In genomic region chr1:58546520-58547308, GRCh38 we compare ENCODE assay signal across 1 cellular context.
TF ChIP-seq lines count a peak whose summit lies in the region.

TSS of gene OMA1 (minus strand) at chr1:58546726. CDS start at chr1:58539294, 7,432 bp downstream.

TF ChIP-seq in HepG2, 621 proteins besides CTCF, POLR2A, EP300 and RAD21 (continued from another document and continues in another):
- TF ChIP-seq MLXIP (CRISPR knock-in tag; IDR thresholded peaks at IDR 0.05; ENCODE audit: borderline replicate concordance) (no peak), ZNF225 (CRISPR knock-in tag; IDR thresholded peaks at IDR 0.05) (no peak; the same call in 1 of the 2 replicates), ZEB1 (IDR thresholded peaks at IDR 0.05; ENCODE audit: insufficient replicate concordance, low read depth) (no peak), ZNF501 (CRISPR knock-in tag; IDR thresholded peaks at IDR 0.05) (peak; percentile 37; the same call in 1 of the 2 replicates), SOX6 (IDR thresholded peaks at IDR 0.05) (no peak), SOX6 (CRISPR knock-in tag; IDR thresholded peaks at IDR 0.05) (peak; percentile 58), PPARG (CRISPR knock-in tag; conservative IDR thresholded peaks at IDR 0.05) (no peak), HBP1 (CRISPR knock-in tag; IDR thresholded peaks at IDR 0.05; ENCODE audit: low read depth) (no peak), MAFF (IDR thresholded peaks at IDR 0.05; ENCODE audit: low read depth, low read length) (no peak), ZNF468 (CRISPR knock-in tag; IDR thresholded peaks at IDR 0.05) (no peak), ZNF713 (CRISPR knock-in tag; IDR thresholded peaks at IDR 0.05) (no peak), TCF7L2 (IDR thresholded peaks at IDR 0.05; ENCODE audit: low read depth, low read length) (no peak), AKNA (CRISPR knock-in tag; IDR thresholded peaks at IDR 0.05; ENCODE audit: borderline replicate concordance) (no peak), MEF2D (CRISPR knock-in tag; IDR thresholded peaks at IDR 0.05) (no peak), REXO4 (CRISPR knock-in tag; IDR thresholded peaks at IDR 0.05; ENCODE audit: borderline replicate concordance) (no peak), ZNF746 (CRISPR knock-in tag; IDR thresholded peaks at IDR 0.05) (no peak), RBFOX2 (IDR thresholded peaks at IDR 0.05; ENCODE audit: low read depth, low read length) (peak; percentile 86), KAT2B (IDR thresholded peaks at IDR 0.05; ENCODE audit: borderline replicate concordance, low read depth, low read length) (no peak), NPAS2 (CRISPR knock-in tag; IDR thresholded peaks at IDR 0.05; ENCODE audit: borderline replicate concordance) (no peak), RFX3 (CRISPR knock-in tag; IDR thresholded peaks at IDR 0.05) (no peak), CCDC6 (CRISPR knock-in tag; IDR thresholded peaks at IDR 0.05) (no peak), ZNF589 (CRISPR knock-in tag; conservative IDR thresholded peaks at IDR 0.05) (no peak), PAWR (CRISPR knock-in tag; IDR thresholded peaks at IDR 0.05; ENCODE audit: borderline replicate concordance) (no peak), ONECUT2 (CRISPR knock-in tag; IDR thresholded peaks at IDR 0.05) (0 out of 2 replicates have a peak, but pooled peaks have one; percentile 47), TCF7 (IDR thresholded peaks at IDR 0.05; ENCODE audit: low read depth) (no peak), ZNF891 (CRISPR knock-in tag; IDR thresholded peaks at IDR 0.05) (no peak), RBM22 (optimal IDR thresholded peaks at IDR 0.05; ENCODE audit: low read length) (no peak), SATB2 (CRISPR knock-in tag; IDR thresholded peaks at IDR 0.05) (no peak), HDAC1 (CRISPR knock-in tag; IDR thresholded peaks at IDR 0.05) (peak; percentile 75; the same call in 1 of the 2 replicates), ZNF678 (CRISPR knock-in tag; IDR thresholded peaks at IDR 0.05) (no peak), MTERF4 (CRISPR knock-in tag; IDR thresholded peaks at IDR 0.05) (no peak), ZNF75D (CRISPR knock-in tag; IDR thresholded peaks at IDR 0.05; ENCODE audit: borderline replicate concordance) (no peak), U2AF2 (IDR thresholded peaks at IDR 0.05; ENCODE audit: low read depth, low read length) (no peak), NR1H2 (CRISPR knock-in tag; IDR thresholded peaks at IDR 0.05; ENCODE audit: borderline replicate concordance, low read depth) (no peak), ELF4 (CRISPR knock-in tag; IDR thresholded peaks at IDR 0.05; ENCODE audit: borderline replicate concordance) (no peak), CEBPG (CRISPR knock-in tag; IDR thresholded peaks at IDR 0.05) (no peak), SCMH1 (CRISPR knock-in tag; IDR thresholded peaks at IDR 0.05; ENCODE audit: borderline replicate concordance) (no peak)
- TF ChIP-seq, protein P1, sequence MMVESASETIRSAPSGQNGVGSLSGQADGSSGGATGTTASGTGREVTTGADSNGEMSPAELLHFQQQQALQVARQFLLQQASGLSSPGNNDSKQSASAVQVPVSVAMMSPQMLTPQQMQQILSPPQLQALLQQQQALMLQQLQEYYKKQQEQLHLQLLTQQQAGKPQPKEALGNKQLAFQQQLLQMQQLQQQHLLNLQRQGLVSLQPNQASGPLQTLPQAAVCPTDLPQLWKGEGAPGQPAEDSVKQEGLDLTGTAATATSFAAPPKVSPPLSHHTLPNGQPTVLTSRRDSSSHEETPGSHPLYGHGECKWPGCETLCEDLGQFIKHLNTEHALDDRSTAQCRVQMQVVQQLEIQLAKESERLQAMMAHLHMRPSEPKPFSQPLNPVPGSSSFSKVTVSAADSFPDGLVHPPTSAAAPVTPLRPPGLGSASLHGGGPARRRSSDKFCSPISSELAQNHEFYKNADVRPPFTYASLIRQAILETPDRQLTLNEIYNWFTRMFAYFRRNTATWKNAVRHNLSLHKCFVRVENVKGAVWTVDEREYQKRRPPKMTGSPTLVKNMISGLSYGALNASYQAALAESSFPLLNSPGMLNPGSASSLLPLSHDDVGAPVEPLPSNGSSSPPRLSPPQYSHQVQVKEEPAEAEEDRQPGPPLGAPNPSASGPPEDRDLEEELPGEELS (CRISPR knock-in tag; IDR thresholded peaks at IDR 0.05): peak; percentile 58
- TF ChIP-seq, protein P2, sequence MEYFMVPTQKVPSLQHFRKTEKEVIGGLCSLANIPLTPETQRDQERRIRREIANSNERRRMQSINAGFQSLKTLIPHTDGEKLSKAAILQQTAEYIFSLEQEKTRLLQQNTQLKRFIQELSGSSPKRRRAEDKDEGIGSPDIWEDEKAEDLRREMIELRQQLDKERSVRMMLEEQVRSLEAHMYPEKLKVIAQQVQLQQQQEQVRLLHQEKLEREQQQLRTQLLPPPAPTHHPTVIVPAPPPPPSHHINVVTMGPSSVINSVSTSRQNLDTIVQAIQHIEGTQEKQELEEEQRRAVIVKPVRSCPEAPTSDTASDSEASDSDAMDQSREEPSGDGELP (IDR thresholded peaks at IDR 0.05; ENCODE audit: borderline replicate concordance, low read depth): peak; percentile 82; the same call in 1 of the 2 replicates
- TF ChIP-seq, protein P3, sequence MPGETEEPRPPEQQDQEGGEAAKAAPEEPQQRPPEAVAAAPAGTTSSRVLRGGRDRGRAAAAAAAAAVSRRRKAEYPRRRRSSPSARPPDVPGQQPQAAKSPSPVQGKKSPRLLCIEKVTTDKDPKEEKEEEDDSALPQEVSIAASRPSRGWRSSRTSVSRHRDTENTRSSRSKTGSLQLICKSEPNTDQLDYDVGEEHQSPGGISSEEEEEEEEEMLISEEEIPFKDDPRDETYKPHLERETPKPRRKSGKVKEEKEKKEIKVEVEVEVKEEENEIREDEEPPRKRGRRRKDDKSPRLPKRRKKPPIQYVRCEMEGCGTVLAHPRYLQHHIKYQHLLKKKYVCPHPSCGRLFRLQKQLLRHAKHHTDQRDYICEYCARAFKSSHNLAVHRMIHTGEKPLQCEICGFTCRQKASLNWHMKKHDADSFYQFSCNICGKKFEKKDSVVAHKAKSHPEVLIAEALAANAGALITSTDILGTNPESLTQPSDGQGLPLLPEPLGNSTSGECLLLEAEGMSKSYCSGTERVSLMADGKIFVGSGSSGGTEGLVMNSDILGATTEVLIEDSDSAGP (CRISPR knock-in tag; IDR thresholded peaks at IDR 0.05; ENCODE audit: borderline replicate concordance): peak; percentile 64; the same call in 1 of the 2 replicates
- TF ChIP-seq, protein P4, sequence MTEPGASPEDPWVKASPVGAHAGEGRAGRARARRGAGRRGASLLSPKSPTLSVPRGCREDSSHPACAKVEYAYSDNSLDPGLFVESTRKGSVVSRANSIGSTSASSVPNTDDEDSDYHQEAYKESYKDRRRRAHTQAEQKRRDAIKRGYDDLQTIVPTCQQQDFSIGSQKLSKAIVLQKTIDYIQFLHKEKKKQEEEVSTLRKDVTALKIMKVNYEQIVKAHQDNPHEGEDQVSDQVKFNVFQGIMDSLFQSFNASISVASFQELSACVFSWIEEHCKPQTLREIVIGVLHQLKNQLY (CRISPR knock-in tag; IDR thresholded peaks at IDR 0.05): no peak
- TF ChIP-seq, protein P5, sequence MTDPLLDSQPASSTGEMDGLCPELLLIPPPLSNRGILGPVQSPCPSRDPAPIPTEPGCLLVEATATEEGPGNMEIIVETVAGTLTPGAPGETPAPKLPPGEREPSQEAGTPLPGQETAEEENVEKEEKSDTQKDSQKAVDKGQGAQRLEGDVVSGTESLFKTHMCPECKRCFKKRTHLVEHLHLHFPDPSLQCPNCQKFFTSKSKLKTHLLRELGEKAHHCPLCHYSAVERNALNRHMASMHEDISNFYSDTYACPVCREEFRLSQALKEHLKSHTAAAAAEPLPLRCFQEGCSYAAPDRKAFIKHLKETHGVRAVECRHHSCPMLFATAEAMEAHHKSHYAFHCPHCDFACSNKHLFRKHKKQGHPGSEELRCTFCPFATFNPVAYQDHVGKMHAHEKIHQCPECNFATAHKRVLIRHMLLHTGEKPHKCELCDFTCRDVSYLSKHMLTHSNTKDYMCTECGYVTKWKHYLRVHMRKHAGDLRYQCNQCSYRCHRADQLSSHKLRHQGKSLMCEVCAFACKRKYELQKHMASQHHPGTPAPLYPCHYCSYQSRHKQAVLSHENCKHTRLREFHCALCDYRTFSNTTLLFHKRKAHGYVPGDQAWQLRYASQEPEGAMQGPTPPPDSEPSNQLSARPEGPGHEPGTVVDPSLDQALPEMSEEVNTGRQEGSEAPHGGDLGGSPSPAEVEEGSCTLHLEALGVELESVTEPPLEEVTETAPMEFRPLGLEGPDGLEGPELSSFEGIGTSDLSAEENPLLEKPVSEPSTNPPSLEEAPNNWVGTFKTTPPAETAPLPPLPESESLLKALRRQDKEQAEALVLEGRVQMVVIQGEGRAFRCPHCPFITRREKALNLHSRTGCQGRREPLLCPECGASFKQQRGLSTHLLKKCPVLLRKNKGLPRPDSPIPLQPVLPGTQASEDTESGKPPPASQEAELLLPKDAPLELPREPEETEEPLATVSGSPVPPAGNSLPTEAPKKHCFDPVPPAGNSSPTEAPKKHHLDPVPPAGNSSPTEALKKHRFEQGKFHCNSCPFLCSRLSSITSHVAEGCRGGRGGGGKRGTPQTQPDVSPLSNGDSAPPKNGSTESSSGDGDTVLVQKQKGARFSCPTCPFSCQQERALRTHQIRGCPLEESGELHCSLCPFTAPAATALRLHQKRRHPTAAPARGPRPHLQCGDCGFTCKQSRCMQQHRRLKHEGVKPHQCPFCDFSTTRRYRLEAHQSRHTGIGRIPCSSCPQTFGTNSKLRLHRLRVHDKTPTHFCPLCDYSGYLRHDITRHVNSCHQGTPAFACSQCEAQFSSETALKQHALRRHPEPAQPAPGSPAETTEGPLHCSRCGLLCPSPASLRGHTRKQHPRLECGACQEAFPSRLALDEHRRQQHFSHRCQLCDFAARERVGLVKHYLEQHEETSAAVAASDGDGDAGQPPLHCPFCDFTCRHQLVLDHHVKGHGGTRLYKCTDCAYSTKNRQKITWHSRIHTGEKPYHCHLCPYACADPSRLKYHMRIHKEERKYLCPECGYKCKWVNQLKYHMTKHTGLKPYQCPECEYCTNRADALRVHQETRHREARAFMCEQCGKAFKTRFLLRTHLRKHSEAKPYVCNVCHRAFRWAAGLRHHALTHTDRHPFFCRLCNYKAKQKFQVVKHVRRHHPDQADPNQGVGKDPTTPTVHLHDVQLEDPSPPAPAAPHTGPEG (CRISPR knock-in tag; IDR thresholded peaks at IDR 0.05): no peak
